In genomic region chr16:49116873-49117272, GRCh38 we compare ENCODE assay signal across 19 cellular contexts.
"Had no signal": no experiment of that assay in that cellular context is flagged by ENCODE, and none has a peak within 500 bp of the region (broad histone marks: within the 10 kb centered on the region; RNA-seq: fewer than 3 reads in every experiment).

No MANE protein-coding gene starts in this region.

- ATAC-seq: activated naive CD8-positive, alpha-beta T cell treated with anti-CD3 and anti-CD28 coated beads, Interleukin-2, amount 50 U/mL, for 24 hours; activated T-helper 17 cell treated with anti-CD3 and anti-CD28 coated beads, Interleukin-2, amount 50 U/mL, for 72 hours; left ventricle myocardium superior; natural killer cell; stimulated activated memory B cell treated with anti-CD40 and anti-IgM and Interleukin-4, amounts not matched to agents 10 μg/mL and 1 μg/mL and 100 μg/mL, for 72 hours had no signal

- H3K36me3 ChIP-seq: ascending aorta, neutrophil, thyroid gland, uterus had no signal

- H3K27me3 ChIP-seq: ascending aorta, hepatocyte, neutrophil, thyroid gland, uterus had no signal

- H2AFZ ChIP-seq: hepatocyte had no signal

- H3K4me2 ChIP-seq: hepatocyte had no signal

- DNase-seq: activated CD4-positive, alpha-beta T cell treated with anti-CD3 and anti-CD28 coated beads for 1 hour; activated CD4-positive, alpha-beta T cell treated with anti-CD3 and anti-CD28 coated beads, Interleukin-2, amount 50 U/mL, for 48 hours; activated naive CD4-positive, alpha-beta T cell treated with anti-CD3 and anti-CD28 coated beads for 36 hours; activated naive CD8-positive, alpha-beta T cell treated with anti-CD3 and anti-CD28 coated beads, Interleukin-2, amount 50 U/mL, for 24 hours; dorsolateral prefrontal cortex; endodermal cell; left ventricle myocardium superior; mesenchymal stem cell; natural killer cell; stimulated activated CD4-positive, alpha-beta T cell treated with anti-CD3 and anti-CD28 coated beads, Interleukin-2, amount 100 ng/mL, for 48 hours; T-helper 9 cell; thyroid gland; uterus had no signal

- H3K27ac ChIP-seq: ascending aorta, dorsolateral prefrontal cortex, hepatocyte, neutrophil, thyroid gland, uterus, VCaP had no signal

- H3K9me3 ChIP-seq: ascending aorta, neutrophil, thyroid gland, uterus had no signal

- H3K4me3 ChIP-seq: ascending aorta, dorsolateral prefrontal cortex, hepatocyte, thyroid gland, uterus had no signal

- H3K4me1 ChIP-seq: ascending aorta, uterus had no signal

- H3K79me2 ChIP-seq: hepatocyte had no signal
